8 cellular contexts compared by ENCODE assay signal in genomic region chr17:60176763-60177162, GRCh38. TPM values are rescaled to one million over a fixed set of nuclear protein-coding genes. Genes with fewer than 3 reads are reported as not detected.
"Had no signal": no experiment of that assay in that cellular context is flagged by ENCODE, and none has a peak within 500 bp of the region (broad histone marks: within the 10 kb centered on the region; RNA-seq: fewer than 3 reads in every experiment).

No MANE protein-coding gene starts in this region.

RNA-seq across cellular contexts. Expression of gene CA4, which starts 27.0 kb away (rescaled TPM):
- total RNA-seq: activated B cell treated with CpG ODN at 0.5 μM for 24 hours; activated CD8-positive, alpha-beta T cell treated with anti-CD3 and anti-CD28 coated beads for 36 hours; activated naive CD4-positive, alpha-beta T cell treated with anti-CD3 and anti-CD28 coated beads for 36 hours; activated naive CD8-positive, alpha-beta T cell treated with anti-CD3 and anti-CD28 coated beads for 36 hours; activated T-cell treated with anti-CD3 and anti-CD28 coated beads, Interleukin-2, amount 50 U/mL, for 4 hours; activated T-helper 2 cell treated with anti-CD3 and anti-CD28 coated beads, Interferon-gamma antibody, Interleukin-2, Interleukin-4, amounts not matched to agents 10 μg/mL and 5 μg/mL and 100 μg/mL, durations not matched to agents 14 hours and 24 hours and 36 hours; foreskin keratinocyte; T-helper 17 cell had no signal
